Comparison of ENCODE assay signal across 8 cellular contexts in genomic region chr10:73991846-73992245, GRCh38. TPM values are rescaled to one million over a fixed set of nuclear protein-coding genes. Genes with fewer than 3 reads are reported as not detected.
DNase-seq lines count a peak whose midpoint lies in the region; ATAC-seq and TF ChIP-seq lines count a peak whose summit lies in the region.

No MANE protein-coding gene starts in this region.

- H4K20me1 ChIP-seq in Karpas-422 (ENCODE audit: insufficient read depth, low read depth, low read length): no peaks in the 10 kb centered on the region

- intact Hi-C loops in MCF 10A (cut with micrococcal nuclease): no loop called here

- POLR2A ChIA-PET in MCF 10A (lab: Yijun Ruan, JAX): interaction anchor here (0.6 to 1.9 kb wide), 6 partner anchors 11 to 106 kb away, joined by 3 to 8 read pairs (median 3); no protein-coding TSS in a partner anchor

- peaks cover 16% of the 10 kb centered on the region for H3K4me1 Mint-ChIP-seq in MCF 10A (ENCODE audit: insufficient read depth, unreplicated experiment)

- CTCF ChIA-PET in MCF 10A (lab: Yijun Ruan, JAX): interaction anchor here (0.5 kb wide), 1 partner anchor 57 kb away, joined by 4 read pairs; no protein-coding TSS in a partner anchor

- H3K27ac Mint-ChIP-seq in MCF 10A (ENCODE audit: low read depth, unreplicated experiment): no peak overlapping the region

- H3K4me3 Mint-ChIP-seq in MCF 10A (ENCODE audit: unreplicated experiment): no peak overlapping the region

- H2AFZ ChIP-seq in Karpas-422 (ENCODE audit: low read length): no peak overlapping the region

- no TSS peak for BruUV-seq in MCF 10A (replicated peaks; lab: Mats Ljungman, UMichigan)

- no peak overlapping the region for H3K4me3 ChIP-seq in Karpas-422 (ENCODE audit: low read length)

- H3K36me3 Mint-ChIP-seq in MCF 10A (ENCODE audit: insufficient read depth, unreplicated experiment): no peaks in the 10 kb centered on the region

- TF ChIP-seq CTCF in MCF 10A (IDR thresholded peaks at IDR 0.05; ENCODE audit: unreplicated experiment): no peak

- no peaks in the 10 kb centered on the region for H3K9me2 ChIP-seq in Karpas-422 (replicated peaks; ENCODE audit: insufficient read depth, low read length)

- H3K9me3 ChIP-seq in Karpas-422 (ENCODE audit: low read length): no peaks in the 10 kb centered on the region

- H3K9ac ChIP-seq in Karpas-422 (ENCODE audit: low read length): no peak overlapping the region

- no peak overlapping the region for H3K27ac ChIP-seq in Karpas-422 (ENCODE audit: low read length)

- no peaks in the 10 kb centered on the region for H3K36me3 ChIP-seq in Karpas-422 (ENCODE audit: insufficient read depth, low read length)

- DNase-seq in Daoy (ENCODE audit: low read depth) (peak; percentile 48), RPMI7951 (ENCODE audit: low read depth) (peak; percentile 48), MCF 10A (ENCODE audit: unreplicated experiment) (no peak), Karpas-422 (no peak), HCEC 1CT (no peak)
- DNase-seq in activated T-helper 9 cell treated with anti-CD3 and anti-CD28 coated beads, Interleukin-2, amount 50 U/mL, for 16 hours (ENCODE audit: low read depth): peak; percentile 52
- peak; percentile 78 for DNase-seq in stimulated activated CD4-positive, alpha-beta T cell treated with anti-CD3 and anti-CD28 coated beads, Interleukin-15, amount 100 ng/mL, for 24 hours

- H3K27me3 ChIP-seq in Karpas-422 (ENCODE audit: low read length): no peaks in the 10 kb centered on the region

- H3K9me3 Mint-ChIP-seq in MCF 10A (ENCODE audit: unreplicated experiment): no peaks in the 10 kb centered on the region

- no peak overlapping the region for H3K4me2 ChIP-seq in Karpas-422 (ENCODE audit: low read depth, low read length, poor library complexity, severe bottlenecking)

- no peaks in the 10 kb centered on the region for H3K27me3 Mint-ChIP-seq in MCF 10A (ENCODE audit: insufficient read depth, unreplicated experiment)

- H3K4me1 ChIP-seq in Karpas-422 (ENCODE audit: low read length): peaks cover 14% of the 10 kb centered on the region

- no peak for ATAC-seq in HG03196 (IDR thresholded peaks at IDR 0.05; ENCODE audit: unreplicated experiment)

- no peaks in the 10 kb centered on the region for H3K79me2 ChIP-seq in Karpas-422 (ENCODE audit: low read length)

RNA-seq across cellular contexts. Expression of gene VCL, which starts 6.1 kb away (rescaled TPM):
- 98.4 and 115 TPM in 2 replicates for total RNA-seq in Daoy (2014; rRNA removed; shearing (Covaris generic))
- 62.7 and 66.2 TPM in 2 replicates for total RNA-seq in RPMI7951 (2014; rRNA removed; shearing (Covaris generic))
- total RNA-seq in MCF 10A (2022): 90.2 and 90.9 TPM in 2 replicates
- total RNA-seq in Karpas-422 (2014; rRNA removed; shearing (Covaris generic); ENCODE audit: low replicate concordance): 37.6 and 50.5 TPM in 2 replicates

Comparison
In these comparisons a context has a peak if more than half of its experiments do, and no peak if none do; other contexts are left out.
1. DNase-seq: peak in Daoy (single experiment), RPMI7951 (single experiment), activated T-helper 9 cell treated with anti-CD3 and anti-CD28 coated beads, Interleukin-2, amount 50 U/mL, for 16 hours (single experiment) and stimulated activated CD4-positive, alpha-beta T cell treated with anti-CD3 and anti-CD28 coated beads, Interleukin-15, amount 100 ng/mL, for 24 hours (single experiment); none in MCF 10A (single experiment), Karpas-422 (single experiment) and HCEC 1CT (single experiment).